Comparison of ENCODE assay signal across 22 cellular contexts in genomic region chr4:104446431-104446925, GRCh38. TPM values are rescaled to one million over a fixed set of nuclear protein-coding genes. Genes with fewer than 3 reads are reported as not detected.
DNase-seq lines count a peak whose midpoint lies in the region; ATAC-seq and TF ChIP-seq lines count a peak whose summit lies in the region.
"Had no signal": no experiment of that assay in that cellular context is flagged by ENCODE, and none has a peak within 500 bp of the region (broad histone marks: within the 10 kb centered on the region; RNA-seq: fewer than 3 reads in every experiment).

No MANE protein-coding gene starts in this region.

- H3K14ac ChIP-seq in neuronal stem cell (ENCODE audit: low read length), result no peak overlapping the region

- no peak overlapping the region for H3K18ac ChIP-seq in neuronal stem cell (ENCODE audit: low read length)

- no peak overlapping the region for H2BK15ac ChIP-seq in neuronal stem cell (ENCODE audit: low read length)

- H4K91ac ChIP-seq in neuronal stem cell (ENCODE audit: low read depth, low read length, poor library complexity), result no peak overlapping the region

- H3K4me3 ChIP-seq in neuronal stem cell (ENCODE audit: low read length in 2 of 2), result no peak overlapping the region
- H3K4me3 ChIP-seq: BLaER1, HAP-1, mucosa of descending colon, tibial nerve had no signal

- H2BK12ac ChIP-seq in neuronal stem cell (ENCODE audit: low read length), result no peak overlapping the region

- no peaks in the 10 kb centered on the region for H3K36me3 ChIP-seq in neuronal stem cell (replicated peaks in 1 of 2; ENCODE audit: control insufficient read depth in 2 of 2, insufficient read depth in 2 of 2, low read length in 2 of 2)
- H3K36me3 ChIP-seq: BLaER1, HAP-1, tibial nerve had no signal

- no CpG with 5 or more reads among the region's 3 CpGs for WGBS in neuronal stem cell (ENCODE audit: extremely low coverage in 2 of 2, insufficient read length in 2 of 2, insufficient replicate concordance in 1 of 2), 2 donors

- no peak overlapping the region for H3K4ac ChIP-seq in neuronal stem cell (ENCODE audit: low read length)

- no peak overlapping the region for H3K4me2 ChIP-seq in neuronal stem cell (ENCODE audit: insufficient read depth, low read length, poor library complexity, severe bottlenecking)
- H3K4me2 ChIP-seq: BLaER1 had no signal

- ATAC-seq in HG03196 (IDR thresholded peaks at IDR 0.05; ENCODE audit: unreplicated experiment), result no peak
- ATAC-seq in stimulated activated naive CD8-positive, alpha-beta T cell treated with anti-CD3 and anti-CD28 coated beads, Interleukin-15, Interleukin-2, amounts not matched to agents 100 U/mL and 50 U/mL, for 24 hours, result no peak
- no peak for ATAC-seq in GM21786 (IDR thresholded peaks at IDR 0.05; ENCODE audit: unreplicated experiment)
- ATAC-seq: mucosa of descending colon, natural killer cell, Panc1 had no signal

- H3K4me1 ChIP-seq in neuronal stem cell (ENCODE audit: control insufficient read depth in 2 of 2, insufficient read depth in 1 of 2, low read depth in 1 of 2, low read length in 2 of 2), result peaks cover 7 to 13% of the 10 kb centered on the region in 2 donors
- H3K4me1 ChIP-seq: BLaER1, HAP-1, tibial nerve had no signal

- H2BK120ac ChIP-seq in neuronal stem cell (ENCODE audit: low read depth, low read length), result no peak overlapping the region

- H4K8ac ChIP-seq in neuronal stem cell (ENCODE audit: low read depth, low read length), result no peak overlapping the region

- no peak overlapping the region for H2BK5ac ChIP-seq in neuronal stem cell (ENCODE audit: low read length)

- peak overlapping the region; percentile 84 for H2AFZ ChIP-seq in neuronal stem cell (ENCODE audit: low read length)

- no peaks in the 10 kb centered on the region for H3K9me3 ChIP-seq in neuronal stem cell (replicated peaks in 1 of 2; ENCODE audit: control insufficient read depth in 2 of 2, insufficient read depth in 1 of 2, low read depth in 1 of 2, low read length in 2 of 2)
- H3K9me3 ChIP-seq: BLaER1, HAP-1, mucosa of descending colon, tibial nerve had no signal

- no peak overlapping the region for H2AK5ac ChIP-seq in neuronal stem cell (ENCODE audit: low read depth, low read length)

- no peak for TF ChIP-seq CTCF in VCaP (conservative IDR thresholded peaks at IDR 0.05)

- H3K27ac ChIP-seq in VCaP (peak overlapping the region; percentile 61), neuronal stem cell (replicated peaks; ENCODE audit: low read length) (no peak overlapping the region)
- H3K27ac ChIP-seq: BLaER1, tibial nerve had no signal

- H3K79me1 ChIP-seq in neuronal stem cell (ENCODE audit: low read depth, low read length), result no peaks in the 10 kb centered on the region

- peak; percentile 37 for DNase-seq in NCI-H1417 treated with DMSO at 0.1 percent for 48 hours (lab: John Stamatoyannopoulos, UW)
- peak; percentile 81 for DNase-seq in NCI-H2227 (lab: John Stamatoyannopoulos, UW; ENCODE audit: unreplicated experiment)
- DNase-seq in neuronal stem cell (ENCODE audit: low spot score), result no peak
- no peak for DNase-seq in stimulated activated naive CD8-positive, alpha-beta T cell treated with anti-CD3 and anti-CD28 coated beads, Interleukin-15, Interleukin-2, amounts not matched to agents 100 U/mL and 50 U/mL, for 24 hours
- DNase-seq: activated CD4-positive, alpha-beta T cell treated with anti-CD3 and anti-CD28 coated beads for 48 hours; activated T-cell treated with anti-CD3 and anti-CD28 coated beads for 4 hours; amniotic stem cell; mucosa of descending colon; MV-4-11; natural killer cell; NCI-H187; NCI-H510A; SHP77; stimulated activated CD4-positive, alpha-beta T cell treated with anti-CD3 and anti-CD28 coated beads, Interleukin-15, amount 100 ng/mL, for 24 hours; stimulated activated CD4-positive, alpha-beta T cell treated with anti-CD3 and anti-CD28 coated beads, Interleukin-4, amount 100 ng/mL, for 4 hours had no signal

- H3K9ac ChIP-seq in neuronal stem cell (ENCODE audit: low read depth, low read length, poor library complexity), result no peak overlapping the region
- H3K9ac ChIP-seq: BLaER1 had no signal

- no peaks in the 10 kb centered on the region for H3K27me3 ChIP-seq in neuronal stem cell (ENCODE audit: control insufficient read depth in 3 of 3, insufficient read depth in 3 of 3, low read depth in 1 of 3, low read length in 3 of 3)
- H3K27me3 ChIP-seq: BLaER1, tibial nerve had no signal

- no peak overlapping the region for H3K23ac ChIP-seq in neuronal stem cell (ENCODE audit: low read depth, low read length, poor library complexity)

RNA-seq across cellular contexts. Expression of gene CXXC4, which starts 48.2 kb away (rescaled TPM):
- 33.7 TPM for polyA plus RNA-seq in neuronal stem cell (2013, experiment 1 of 2)
- 36.4 TPM for polyA plus RNA-seq in neuronal stem cell (2013, experiment 2 of 2)

Comparison
In these comparisons a context has a peak if more than half of its experiments do, and no peak if none do; other contexts are left out.
1. DNase-seq: peak in NCI-H1417 treated with DMSO at 0.1 percent for 48 hours (single experiment) and NCI-H2227 (single experiment); none in neuronal stem cell (single experiment) and stimulated activated naive CD8-positive, alpha-beta T cell treated with anti-CD3 and anti-CD28 coated beads, Interleukin-15, Interleukin-2, amounts not matched to agents 100 U/mL and 50 U/mL, for 24 hours (single experiment).